1 cellular context compared by ENCODE assay signal in genomic region chr20:57419479-57419878, GRCh38.
TF ChIP-seq lines count a peak whose summit lies in the region.

No MANE protein-coding gene starts in this region.

TF ChIP-seq in K562, 482 proteins besides CTCF, POLR2A, EP300 and RAD21:
- peak; percentile 66 for TF ChIP-seq ZNF146 (CRISPR knock-in tag; IDR thresholded peaks at IDR 0.05; ENCODE audit: unreplicated experiment)
